14 cellular contexts compared by ENCODE assay signal in genomic region chr7:47557317-47557985, GRCh38. TPM values are rescaled to one million over a fixed set of nuclear protein-coding genes. Genes with fewer than 3 reads are reported as not detected.
DNase-seq lines count a peak whose midpoint lies in the region; ATAC-seq and TF ChIP-seq lines count a peak whose summit lies in the region.
"Had no signal": no experiment of that assay in that cellular context is flagged by ENCODE, and none has a peak within 500 bp of the region (broad histone marks: within the 10 kb centered on the region; RNA-seq: fewer than 3 reads in every experiment).

No MANE protein-coding gene starts in this region.

- intact Hi-C loops in transverse colon (cut with DNase I; ENCODE audit: low total_unique reads): no loop called here
- intact Hi-C loops in activated CD4-positive, alpha-beta memory T cell treated with anti-CD3 and anti-CD28 coated beads for 36 hours (cut with micrococcal nuclease): no loop called here

- TF ChIP-seq RAD21 in liver (IDR thresholded peaks at IDR 0.05): no peak

- H3K36me3 ChIP-seq in HUES48 (ENCODE audit: control insufficient read depth, insufficient read depth, low read length) (no peaks in the 10 kb centered on the region), liver (ENCODE audit: control insufficient read depth in 4 of 4, insufficient read depth in 3 of 4, low read depth in 1 of 4, low read length in 3 of 4) (peaks cover 0 to 6% (median 4%) of the 10 kb centered on the region in 4 donors), transverse colon (no peaks in the 10 kb centered on the region)
- H3K36me3 ChIP-seq: ovary had no signal

- 82% methylated on average over 9 of the region's 9 CpGs for WGBS in liver
- 72 to 76% methylated on average over 4 to 9 of the region's 9 CpGs for WGBS in transverse colon (ENCODE audit: low coverage in 1 of 2), 2 donors

- peaks cover 14% of the 10 kb centered on the region; the same call in 1 of the 2 replicates for H3K4me1 ChIP-seq in HUES48 (ENCODE audit: control insufficient read depth, insufficient read depth, low read length)
- peaks cover 0 to 13% (median 2%) of the 10 kb centered on the region in 4 donors for H3K4me1 ChIP-seq in liver (ENCODE audit: control insufficient read depth in 4 of 4, insufficient read depth in 4 of 4, low read length in 3 of 4)
- peaks cover 3 to 25% (median 13%) of the 10 kb centered on the region in 4 donors for H3K4me1 ChIP-seq in transverse colon

- H3K27me3 ChIP-seq in HUES48 (ENCODE audit: control insufficient read depth, insufficient read depth, low read length): no peaks in the 10 kb centered on the region
- no peaks in the 10 kb centered on the region for H3K27me3 ChIP-seq in liver (ENCODE audit: control insufficient read depth in 4 of 4, insufficient read depth in 4 of 4, low read length in 3 of 4)
- no peaks in the 10 kb centered on the region for H3K27me3 ChIP-seq in transverse colon
- H3K27me3 ChIP-seq: ovary had no signal

- TF ChIP-seq CTCF in chondrocyte (IDR thresholded peaks at IDR 0.05) (no peak), liver (IDR thresholded peaks at IDR 0.05; ENCODE audit: low read depth, low read length, missing input control) (no peak), transverse colon (IDR thresholded peaks at IDR 0.05) (no peak)

- no peak for TF ChIP-seq POLR2A in transverse colon (IDR thresholded peaks at IDR 0.05)

- H3K4me3 ChIP-seq in HUES48 (ENCODE audit: low read depth, low read length): no peak overlapping the region
- no peak overlapping the region for H3K4me3 ChIP-seq in liver (ENCODE audit: low read depth in 1 of 3, low read length in 3 of 3)
- no peak overlapping the region for H3K4me3 ChIP-seq in transverse colon
- H3K4me3 ChIP-seq: ovary, SK-N-MC had no signal

- H3K9me3 Mint-ChIP-seq in chondrocyte (ENCODE audit: low read depth): no peaks in the 10 kb centered on the region
- H3K9me3 Mint-ChIP-seq in activated CD4-positive, alpha-beta memory T cell treated with anti-CD3 and anti-CD28 coated beads for 36 hours: no peaks in the 10 kb centered on the region

- in situ Hi-C loops in transverse colon (cut with MboI; ENCODE audit: low pct_ligation_motif_present in 1 of 4, low pct_unique_long_range_greater_than_20kb in 1 of 4, low sequenced_read_pairs in 3 of 4): no loop called here

- peaks cover 82% of the 10 kb centered on the region for H3K4me1 Mint-ChIP-seq in chondrocyte (ENCODE audit: low read depth)
- H3K4me1 Mint-ChIP-seq in activated CD4-positive, alpha-beta memory T cell treated with anti-CD3 and anti-CD28 coated beads for 36 hours (ENCODE audit: low read depth): no peaks in the 10 kb centered on the region

- H3K36me3 Mint-ChIP-seq in chondrocyte (ENCODE audit: low read depth): peaks cover 28% of the 10 kb centered on the region
- no peaks in the 10 kb centered on the region for H3K36me3 Mint-ChIP-seq in activated CD4-positive, alpha-beta memory T cell treated with anti-CD3 and anti-CD28 coated beads for 36 hours

- H3K27ac Mint-ChIP-seq in chondrocyte (ENCODE audit: unreplicated experiment): peak overlapping the region; percentile 90
- no peak overlapping the region for H3K27ac Mint-ChIP-seq in activated CD4-positive, alpha-beta memory T cell treated with anti-CD3 and anti-CD28 coated beads for 36 hours

- POLR2A ChIA-PET in activated CD4-positive, alpha-beta memory T cell treated with anti-CD3 and anti-CD28 coated beads for 36 hours (lab: Charles Lee): no interaction called here

- no peak overlapping the region for H3K9ac ChIP-seq in HUES48 (ENCODE audit: low read depth, low read length)
- H3K9ac ChIP-seq in liver (ENCODE audit: low read depth in 1 of 2, low read length in 2 of 2): no peak overlapping the region

- H3K4me3 Mint-ChIP-seq in chondrocyte (ENCODE audit: unreplicated experiment): no peak overlapping the region
- no peak overlapping the region for H3K4me3 Mint-ChIP-seq in activated CD4-positive, alpha-beta memory T cell treated with anti-CD3 and anti-CD28 coated beads for 36 hours

- no peaks in the 10 kb centered on the region for H3K27me3 Mint-ChIP-seq in chondrocyte (ENCODE audit: low read depth)
- H3K27me3 Mint-ChIP-seq in activated CD4-positive, alpha-beta memory T cell treated with anti-CD3 and anti-CD28 coated beads for 36 hours: no peaks in the 10 kb centered on the region

- DNase-seq in chondrocyte (ENCODE audit: low spot score) (no peak), transverse colon (no peak), RPMI8226 (no peak)
- no peak for DNase-seq in activated CD4-positive, alpha-beta memory T cell treated with anti-CD3 and anti-CD28 coated beads for 36 hours
- DNase-seq: activated CD4-positive, alpha-beta T cell treated with anti-CD3 and anti-CD28 coated beads, Interleukin-2, amount 50 U/mL, for 4 hours; activated naive CD4-positive, alpha-beta T cell treated with Interleukin-2 at 50 U/mL for 16 hours; Karpas-422; NCI-H2227 treated with DMSO at 0.1 percent for 48 hours; ovary had no signal

- no peak for ATAC-seq in GM21528 (IDR thresholded peaks at IDR 0.05; ENCODE audit: low FRiP score, unreplicated experiment)
- no peak for ATAC-seq in HG02885 (IDR thresholded peaks at IDR 0.05; ENCODE audit: poor library complexity, unreplicated experiment)

- H3K9me3 ChIP-seq in HUES48 (ENCODE audit: control insufficient read depth, insufficient read depth, low read length) (no peaks in the 10 kb centered on the region), liver (ENCODE audit: control insufficient read depth in 4 of 4, low read length in 3 of 4) (no peaks in the 10 kb centered on the region), transverse colon (no peaks in the 10 kb centered on the region)
- H3K9me3 ChIP-seq: ovary had no signal

- TF ChIP-seq EP300 in transverse colon (IDR thresholded peaks at IDR 0.05; ENCODE audit: low read depth): no peak

- peak overlapping the region; percentile 8 for H3K27ac ChIP-seq in HUES48 (ENCODE audit: low read depth, low read length)
- peak overlapping the region; percentile 29 to 49 for H3K27ac ChIP-seq in liver (ENCODE audit: low read depth in 1 of 2, low read length in 2 of 2)
- H3K27ac ChIP-seq in transverse colon: peak overlapping the region; percentile 12 to 42 (median 26)
- H3K27ac ChIP-seq: ovary, SK-N-MC had no signal

- CTCF ChIA-PET in activated CD4-positive, alpha-beta memory T cell treated with anti-CD3 and anti-CD28 coated beads for 36 hours (lab: Charles Lee): no interaction called here

TF ChIP-seq in liver, 16 proteins besides CTCF, POLR2A, EP300 and RAD21:
- TF ChIP-seq FOXA1 (IDR thresholded peaks at IDR 0.05) (no peak), EGR1 (IDR thresholded peaks at IDR 0.05; ENCODE audit: low read depth in 2 of 2) (no peak), SP1 (IDR thresholded peaks at IDR 0.05) (no peak), TAF1 (conservative IDR thresholded peaks at IDR 0.05) (no peak), MAX (IDR thresholded peaks at IDR 0.05) (no peak)

RNA-seq across cellular contexts. Expression of gene TNS3, which starts 24.5 kb away (rescaled TPM):
- 320 to 433 TPM (median 426 TPM) in 3 replicates for total RNA-seq in chondrocyte
- 100 to 1,000 TPM in 1 of 2 donors, 10 to 100 TPM in 1; 27.8 to 100 TPM for total RNA-seq in liver
- 10 to 100 TPM; 16.8 to 31.2 TPM for polyA plus RNA-seq in liver
- 100 to 1,000 TPM in 1 of 4 donors, 10 to 100 TPM in 3; 58.5 to 104 (median 72.7) TPM for total RNA-seq in transverse colon
- under 1 TPM; 0.15 to 0.31 TPM for total RNA-seq in activated CD4-positive, alpha-beta memory T cell treated with anti-CD3 and anti-CD28 coated beads for 36 hours

Comparison
In these comparisons a context has a peak if more than half of its experiments do, and no peak if none do; other contexts are left out.
1. RNA of gene TNS3, which starts 24.5 kb away (total RNA-seq): 320 to 433 TPM in chondrocyte, 27.8 to 100 TPM in liver and 58.5 to 104 TPM in transverse colon; 0.15 to 0.31 TPM in activated CD4-positive, alpha-beta memory T cell treated with anti-CD3 and anti-CD28 coated beads for 36 hours; every median in the first group is over 10 times any median in the second.
2. Peak in every context shown above with its lines, with median percentiles within 50 percentile points of each other: H3K27ac ChIP-seq.